Comparison of ENCODE assay signal across 15 cellular contexts in the genomic region with DNA sequence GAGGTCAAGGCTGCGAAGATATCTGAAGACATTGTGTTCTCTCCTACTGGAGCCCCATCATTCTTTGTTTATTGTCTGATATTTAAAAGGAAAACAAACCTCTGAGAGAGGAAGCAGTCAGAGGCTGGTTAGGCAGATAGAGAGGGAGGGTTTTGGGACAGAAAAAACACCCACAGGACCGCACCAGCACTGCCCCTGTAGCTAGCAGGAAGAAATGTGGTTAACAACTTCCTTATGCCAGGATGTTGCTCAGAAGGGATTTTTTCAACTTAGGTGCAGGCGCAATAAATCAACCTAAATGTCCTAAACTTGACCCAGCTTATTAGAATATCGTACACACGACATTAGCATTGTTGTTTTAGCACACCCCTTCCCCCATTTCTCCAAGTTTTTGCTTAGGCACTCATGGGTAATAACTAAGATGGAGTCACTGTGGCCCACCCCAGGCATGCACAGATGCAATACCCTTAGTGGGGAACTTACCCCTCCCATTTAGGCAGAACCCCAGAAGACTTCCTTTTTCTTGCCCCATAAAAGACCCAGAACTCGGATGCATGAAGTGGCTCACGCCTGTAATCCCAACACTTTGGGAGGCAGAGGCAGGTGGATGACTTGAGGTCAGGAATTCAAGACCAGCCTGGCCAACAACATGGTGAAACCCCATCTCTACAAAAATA. TPM values are rescaled to one million over a fixed set of nuclear protein-coding genes. Genes with fewer than 3 reads are reported as not detected.
A peak's percentile ranks its signal among the peaks of the same experiment; 100 is the strongest.
DNase-seq lines count a peak whose midpoint lies in the region; ATAC-seq, FAIRE-seq and TF ChIP-seq lines count a peak whose summit lies in the region.
"Had no signal": no experiment of that assay in that cellular context is flagged by ENCODE, and none has a peak within 500 bp of the region (broad histone marks: within the 10 kb centered on the region; RNA-seq: fewer than 3 reads in every experiment).

No MANE protein-coding gene starts in this region.

- intact Hi-C loops in HepG2 (cut with micrococcal nuclease; ENCODE audit: unreplicated experiment) (no loop called here), K562 (cut with micrococcal nuclease) (no loop called here)

- H3K27ac Mint-ChIP-seq in stimulated activated naive CD8-positive, alpha-beta T cell treated with anti-CD3 and anti-CD28 coated beads, Interleukin-15, amount 100 ng/mL, for 72 hours: peak overlapping the region; percentile 27 to 59
- no peak overlapping the region for H3K27ac Mint-ChIP-seq in type B pancreatic cell
- H3K27ac Mint-ChIP-seq: activated T-cell treated with anti-CD3 and anti-CD28 coated beads, Interleukin-2, amount 50 U/mL, for 24 hours; mesothelial cell of epicardium had no signal

- H3K9me3 Mint-ChIP-seq in stimulated activated naive CD8-positive, alpha-beta T cell treated with anti-CD3 and anti-CD28 coated beads, Interleukin-15, amount 100 ng/mL, for 72 hours: peaks cover 18 to 33% of the 10 kb centered on the region in 2 donors
- H3K9me3 Mint-ChIP-seq in type B pancreatic cell: peaks cover 15% of the 10 kb centered on the region

- no peaks in the 10 kb centered on the region for H4K20me1 ChIP-seq in HepG2 (ENCODE audit: insufficient read depth, low read length)
- H4K20me1 ChIP-seq in K562 (replicated peaks; ENCODE audit: control insufficient read depth, insufficient read depth, low read length): no peaks in the 10 kb centered on the region; the same call in 1 of the 2 replicates

- TF ChIP-seq RAD21 in liver (IDR thresholded peaks at IDR 0.05) (no peak), HepG2 (CRISPR knock-in tag; IDR thresholded peaks at IDR 0.05) (no peak), K562 (CRISPR knock-in tag; conservative IDR thresholded peaks at IDR 0.05 in 1 of 2, IDR thresholded peaks at IDR 0.05 in 1 of 2) (no peak)

- no peak for TF ChIP-seq POLR2A in HepG2 (IDR thresholded peaks at IDR 0.05; ENCODE audit: insufficient read depth in 1 of 2, low read depth in 2 of 2, low read length in 2 of 2)
- no peak for TF ChIP-seq POLR2A in K562 (conservative IDR thresholded peaks at IDR 0.05)
- TF ChIP-seq POLR2A in erythroblast (IDR thresholded peaks at IDR 0.05; ENCODE audit: low read length): no peak

- H3K79me2 ChIP-seq in HepG2 (ENCODE audit: insufficient read depth, low read length): no peaks in the 10 kb centered on the region
- H3K79me2 ChIP-seq in K562 (ENCODE audit: control insufficient read depth, insufficient read depth, low read length): peaks cover 23% of the 10 kb centered on the region

- ATAC-seq in HepG2 (no peak), K562 (no peak)
- peak; percentile 54 for ATAC-seq in stimulated activated naive CD8-positive, alpha-beta T cell treated with anti-CD3 and anti-CD28 coated beads, Interleukin-15, amount 100 ng/mL, for 72 hours
- ATAC-seq: upper lobe of right lung had no signal

- H3K36me3 ChIP-seq in liver (ENCODE audit: control insufficient read depth in 4 of 4, insufficient read depth in 3 of 4, low read depth in 1 of 4, low read length in 3 of 4) (peaks cover 0 to 4% (median 0%) of the 10 kb centered on the region in 4 donors), HepG2 (replicated peaks in 1 of 2; ENCODE audit: control insufficient read depth in 1 of 2, insufficient read depth in 2 of 2, low read length in 2 of 2) (no peaks in the 10 kb centered on the region), K562 (ENCODE audit: control insufficient read depth, insufficient read depth, low read length) (peaks cover 10% of the 10 kb centered on the region; the same call in 1 of the 3 replicates)
- H3K36me3 ChIP-seq: upper lobe of right lung had no signal

- peaks cover 16% of the 10 kb centered on the region for H3K36me3 Mint-ChIP-seq in type B pancreatic cell

- in situ Hi-C loops in HepG2 (cut with HindIII; ENCODE audit: extremely low pct_ligation_motif_present, low pct_unique_long_range_greater_than_20kb) (no loop called here), K562 (cut with MboI) (no loop called here)

- DNase-seq in HepG2 (ENCODE audit: low spot score) (no peak), SKM-1 treated with dmso at 0.1 percent for 144 hours (lab: John Stamatoyannopoulos, UW; ENCODE audit: unreplicated experiment) (peak; percentile 91), K562 (ENCODE audit: extremely low read depth in 1 of 4, low spot score in 3 of 4) (no peak), NCI-H226 (no peak), type B pancreatic cell (ENCODE audit: extremely low spot score, unreplicated experiment) (no peak), erythroblast (lab: John Stamatoyannopoulos, UW) (no peak)
- peak in 1 of 2 donors; percentile 51 for DNase-seq in stimulated activated naive CD8-positive, alpha-beta T cell treated with anti-CD3 and anti-CD28 coated beads, Interleukin-15, amount 100 ng/mL, for 72 hours
- DNase-seq: activated T-cell treated with anti-CD3 and anti-CD28 coated beads, Interleukin-2, amount 50 U/mL, for 24 hours; caudate nucleus; esophagus squamous epithelium; NCI-H1930; upper lobe of right lung had no signal

- H3K4me2 ChIP-seq in HepG2 (ENCODE audit: low read depth, low read length) (no peak overlapping the region), K562 (ENCODE audit: insufficient read depth, low read length) (no peak overlapping the region)

- CTCF ChIA-PET in HepG2 (lab: Yijun Ruan, JAX; ENCODE audit: low intra/inter-chr PET ratio, low total read pairs): no interaction called here
- CTCF ChIA-PET in K562 (lab: Yijun Ruan, JAX; ENCODE audit: low intra/inter-chr PET ratio): no interaction called here

- BruUV-seq in HepG2 (replicated peaks; lab: Mats Ljungman, UMichigan) (no TSS peak), K562 (replicated peaks; lab: Mats Ljungman, UMichigan) (no TSS peak)

- H3K27me3 ChIP-seq in liver (ENCODE audit: control insufficient read depth in 4 of 4, insufficient read depth in 4 of 4, low read length in 3 of 4): no peaks in the 10 kb centered on the region
- no peaks in the 10 kb centered on the region for H3K27me3 ChIP-seq in HepG2 (ENCODE audit: control insufficient read depth in 1 of 2, insufficient read depth in 2 of 2, low read length in 2 of 2)
- H3K27me3 ChIP-seq in K562 (ENCODE audit: control insufficient read depth in 2 of 2, insufficient read depth in 2 of 2, low read length in 2 of 2): no peaks in the 10 kb centered on the region
- H3K27me3 ChIP-seq: esophagus squamous epithelium, right atrium auricular region had no signal

- H3K9ac ChIP-seq in liver (ENCODE audit: low read depth in 1 of 2, low read length in 2 of 2): no peak overlapping the region
- no peak overlapping the region for H3K9ac ChIP-seq in HepG2 (ENCODE audit: insufficient read depth, low read depth, low read length)
- no peak overlapping the region for H3K9ac ChIP-seq in K562 (ENCODE audit: insufficient read depth in 1 of 2, low read depth in 2 of 2, low read length in 2 of 2)

- peak overlapping the region; percentile 49 to 70 for H3K4me3 Mint-ChIP-seq in stimulated activated naive CD8-positive, alpha-beta T cell treated with anti-CD3 and anti-CD28 coated beads, Interleukin-15, amount 100 ng/mL, for 72 hours
- no peak overlapping the region for H3K4me3 Mint-ChIP-seq in type B pancreatic cell
- H3K4me3 Mint-ChIP-seq: activated T-cell treated with anti-CD3 and anti-CD28 coated beads, Interleukin-2, amount 50 U/mL, for 24 hours; mesothelial cell of epicardium had no signal

- H3K9me1 ChIP-seq in K562 (ENCODE audit: control insufficient read depth, insufficient read depth, low read length): no peaks in the 10 kb centered on the region

- H2AFZ ChIP-seq in HepG2 (ENCODE audit: low read length): no peak overlapping the region
- H2AFZ ChIP-seq in K562 (ENCODE audit: low read depth, low read length): peak overlapping the region; percentile 8; the same call in 1 of the 2 replicates

- TF ChIP-seq EP300 in HepG2 (IDR thresholded peaks at IDR 0.05; ENCODE audit: low read depth in 2 of 2, low read length in 2 of 2): no peak
- TF ChIP-seq EP300 in HepG2 (CRISPR knock-in tag; IDR thresholded peaks at IDR 0.05; ENCODE audit: borderline replicate concordance): no peak
- TF ChIP-seq EP300 in K562 (IDR thresholded peaks at IDR 0.05; ENCODE audit: low read length): no peak

- H3K27me3 Mint-ChIP-seq in stimulated activated naive CD8-positive, alpha-beta T cell treated with anti-CD3 and anti-CD28 coated beads, Interleukin-15, amount 100 ng/mL, for 72 hours: no peaks in the 10 kb centered on the region
- peaks cover 4% of the 10 kb centered on the region for H3K27me3 Mint-ChIP-seq in type B pancreatic cell
- H3K27me3 Mint-ChIP-seq: activated T-cell treated with anti-CD3 and anti-CD28 coated beads, Interleukin-2, amount 50 U/mL, for 24 hours had no signal

- H3K4me1 ChIP-seq in liver (ENCODE audit: control insufficient read depth in 4 of 4, insufficient read depth in 4 of 4, low read length in 3 of 4): peaks cover 2 to 14% (median 8%) of the 10 kb centered on the region in 4 donors
- no peaks in the 10 kb centered on the region for H3K4me1 ChIP-seq in HepG2 (ENCODE audit: insufficient read depth, low read length)
- peaks cover 3 to 6% of the 10 kb centered on the region in 2 experiments; a peak in 3 of 5 replicates for H3K4me1 ChIP-seq in K562 (replicated peaks in 1 of 2; ENCODE audit: control insufficient read depth in 2 of 2, insufficient read depth in 2 of 2, low read length in 2 of 2)

- FAIRE-seq in HepG2 (lab: Jason Lieb, UNC): no peak
- FAIRE-seq in K562 (lab: Jason Lieb, UNC): no peak

- POLR2A ChIA-PET in HepG2 (lab: Yijun Ruan, JAX) (no interaction called here), K562 (lab: Yijun Ruan, JAX) (no interaction called here)

- H3K27ac ChIP-seq in liver (ENCODE audit: low read depth in 1 of 2, low read length in 2 of 2): no peak overlapping the region
- H3K27ac ChIP-seq in HepG2 (ENCODE audit: extremely low read length, insufficient read depth, low read length): no peak overlapping the region
- no peak overlapping the region for H3K27ac ChIP-seq in K562 (ENCODE audit: extremely low read depth, low read depth, low read length)
- H3K27ac ChIP-seq: esophagus squamous epithelium, right atrium auricular region, upper lobe of right lung had no signal

- peaks cover 5 to 40% (median 14%) of the 10 kb centered on the region in 4 donors for H3K9me3 ChIP-seq in liver (ENCODE audit: control insufficient read depth in 4 of 4, low read length in 3 of 4)
- peaks cover 95% of the 10 kb centered on the region for H3K9me3 ChIP-seq in HepG2 (ENCODE audit: low read length)
- H3K9me3 ChIP-seq in K562 (replicated peaks; ENCODE audit: control insufficient read depth, insufficient read depth, low read depth, low read length): peaks cover 25% of the 10 kb centered on the region
- H3K9me3 ChIP-seq: upper lobe of right lung had no signal

- TF ChIP-seq CTCF in liver (IDR thresholded peaks at IDR 0.05; ENCODE audit: low read depth, low read length, missing input control) (no peak), HepG2 (CRISPR knock-in tag; IDR thresholded peaks at IDR 0.05) (no peak), K562 (IDR thresholded peaks at IDR 0.05 in 2 of 3, conservative IDR thresholded peaks at IDR 0.05 in 1 of 3; ENCODE audit: insufficient read depth in 2 of 3, low read depth in 1 of 3, low read length in 3 of 3) (no peak), type B pancreatic cell (conservative IDR thresholded peaks at IDR 0.05) (no peak)

- H3K4me3 ChIP-seq in liver (ENCODE audit: low read depth in 1 of 3, low read length in 3 of 3) (no peak overlapping the region), HepG2 (replicated peaks in 1 of 3; ENCODE audit: insufficient read depth in 1 of 3, low read depth in 2 of 3, low read length in 3 of 3) (no peak overlapping the region), K562 (no peak overlapping the region)
- H3K4me3 ChIP-seq: esophagus squamous epithelium, right atrium auricular region, upper lobe of right lung had no signal

- WGBS in liver: 72% methylated on average over 7 of the region's 7 CpGs
- 6% methylated on average over 7 of the region's 7 CpGs for WGBS in HepG2 (ENCODE audit: low lambda C conversion rate)
- WGBS in K562 (ENCODE audit: insufficient coverage, low coverage, missing lambda C conversion rate): 8% methylated on average over 7 of the region's 7 CpGs

- H3K4me1 Mint-ChIP-seq in stimulated activated naive CD8-positive, alpha-beta T cell treated with anti-CD3 and anti-CD28 coated beads, Interleukin-15, amount 100 ng/mL, for 72 hours: peaks cover 32% of the 10 kb centered on the region
- H3K4me1 Mint-ChIP-seq in type B pancreatic cell (ENCODE audit: unreplicated experiment): peaks cover 7% of the 10 kb centered on the region

RNA-seq across cellular contexts. Expression of a gene that starts 2.8 kb away (rescaled TPM):
- 1 to 10 TPM; 3.7 to 6.5 TPM for total RNA-seq in liver
- 1 to 10 TPM in 1 of 2 donors, under 1 TPM in 1; 0.50 to 1.1 TPM for polyA plus RNA-seq in liver
- not detected in 2 replicates for total RNA-seq in HepG2 (2016; rRNA removed; fragmentation: Illumina TruSeq; extraction: Trizol)
- total RNA-seq in HepG2 (2016; cell fraction: cytosol; rRNA removed; fragmentation: Illumina TruSeq; extraction: Trizol; ENCODE audit: low read depth): not detected in 2 replicates
- total RNA-seq in HepG2 (2016; cell fraction: insoluble cytoplasmic fraction; rRNA removed; fragmentation: Illumina TruSeq; extraction: Trizol): not detected in 2 replicates
- total RNA-seq in HepG2 (2016; cell fraction: membrane; rRNA removed; fragmentation: Illumina TruSeq; extraction: Trizol): not detected in 2 replicates
- not detected in 2 replicates for total RNA-seq in HepG2 (2016; cell fraction: nucleus; rRNA removed; fragmentation: Illumina TruSeq; extraction: Trizol)
- not detected in 2 replicates for polyA plus RNA-seq in HepG2 (2011; rRNA removed)
- not detected in 2 replicates for polyA plus RNA-seq in HepG2 (2011; cell fraction: cytosol; rRNA removed)
- polyA plus RNA-seq in HepG2 (2011; cell fraction: nucleus; rRNA removed): not detected in 2 replicates
- not detected in 2 replicates for polyA plus RNA-seq in HepG2 (2012)
- polyA plus RNA-seq in HepG2 (2016; cell fraction: cytosol; fragmentation: Illumina TruSeq; extraction: Trizol; ENCODE audit: low read depth): not detected in 2 replicates
- polyA plus RNA-seq in HepG2 (2016; cell fraction: insoluble cytoplasmic fraction; fragmentation: Illumina TruSeq; extraction: Trizol; ENCODE audit: low read depth): not detected in 2 replicates
- not detected in 2 replicates for polyA plus RNA-seq in HepG2 (2016; cell fraction: membrane; fragmentation: Illumina TruSeq; extraction: Trizol; ENCODE audit: low read depth)
- not detected in 2 replicates for polyA plus RNA-seq in HepG2 (2016; cell fraction: nucleus; fragmentation: Illumina TruSeq; extraction: Trizol; ENCODE audit: insufficient read depth, low read depth)
- 2.2 TPM in 1 of 2 replicates, not detected in the other for polyA minus RNA-seq in HepG2 (2011; rRNA and poly(A)+ RNA removed; ENCODE audit: low replicate concordance)
- polyA minus RNA-seq in HepG2 (2011; cell fraction: cytosol; rRNA and poly(A)+ RNA removed): not detected in 2 replicates
- not detected in 2 replicates for polyA minus RNA-seq in HepG2 (2011; cell fraction: nucleus; rRNA and poly(A)+ RNA removed)
- 12.1 and 17.0 TPM in 2 replicates for total RNA-seq in K562 (2011; cell fraction: chromatin; rRNA removed; ENCODE audit: low replicate concordance)
- 10.0 and 13.6 TPM in 2 replicates for total RNA-seq in K562 (2011; cell fraction: nucleolus; rRNA removed)
- 12.2 and 12.6 TPM in 2 replicates for total RNA-seq in K562 (2011; cell fraction: nucleoplasm; rRNA removed)
- 2.7 and 3.2 TPM in 2 replicates for total RNA-seq in K562 (2014; rRNA removed)
- 4.3 and 4.6 TPM in 2 replicates for total RNA-seq in K562 (2014; rRNA removed; fragmentation: Illumina TruSeq; extraction: Trizol)
- total RNA-seq in K562 (2015; rRNA removed; fragmentation: Illumina TruSeq; extraction: Trizol): 4.2 and 5.3 TPM in 2 replicates
- total RNA-seq in K562 (2021): 3.7 and 4.5 TPM in 2 replicates
- polyA plus RNA-seq in K562 (2011; rRNA removed): 1.6 and 2.4 TPM in 2 replicates
- 0.67 and 0.77 TPM in 2 replicates for polyA plus RNA-seq in K562 (2011; cell fraction: cytosol; rRNA removed)
- 3.7 and 5.4 TPM in 2 replicates for polyA plus RNA-seq in K562 (2011; cell fraction: nucleus; rRNA removed)
- polyA plus RNA-seq in K562 (2012): 2.1 and 4.6 TPM in 2 replicates
- 2.6 and 2.7 TPM in 2 replicates for polyA plus RNA-seq in K562 (2014; fragmentation: Illumina TruSeq; extraction: Trizol)
- polyA plus RNA-seq in K562 (2014; fragmentation: Nextera tagmentation; extraction: Ambion mirVana): 1 to 10 TPM in 1 of 2 experiments, under 1 TPM in 1; 1.00 to 1.4 TPM
- 2.2 and 2.7 TPM in 2 replicates for polyA plus RNA-seq in K562 (2014; rRNA removed)
- polyA minus RNA-seq in K562 (2011; rRNA and poly(A)+ RNA removed): 2.2 and 3.0 TPM in 2 replicates
- 1.4 and 1.8 TPM in 2 replicates for polyA minus RNA-seq in K562 (2011; cell fraction: cytosol; rRNA and poly(A)+ RNA removed)
- polyA minus RNA-seq in K562 (2011; cell fraction: nucleus; rRNA and poly(A)+ RNA removed): 7.1 and 7.9 TPM in 2 replicates
- total RNA-seq in type B pancreatic cell (ENCODE audit: low replicate concordance): 7.4 and 10.5 TPM in 2 replicates
